8 cellular contexts compared by ENCODE assay signal in the genomic region with DNA sequence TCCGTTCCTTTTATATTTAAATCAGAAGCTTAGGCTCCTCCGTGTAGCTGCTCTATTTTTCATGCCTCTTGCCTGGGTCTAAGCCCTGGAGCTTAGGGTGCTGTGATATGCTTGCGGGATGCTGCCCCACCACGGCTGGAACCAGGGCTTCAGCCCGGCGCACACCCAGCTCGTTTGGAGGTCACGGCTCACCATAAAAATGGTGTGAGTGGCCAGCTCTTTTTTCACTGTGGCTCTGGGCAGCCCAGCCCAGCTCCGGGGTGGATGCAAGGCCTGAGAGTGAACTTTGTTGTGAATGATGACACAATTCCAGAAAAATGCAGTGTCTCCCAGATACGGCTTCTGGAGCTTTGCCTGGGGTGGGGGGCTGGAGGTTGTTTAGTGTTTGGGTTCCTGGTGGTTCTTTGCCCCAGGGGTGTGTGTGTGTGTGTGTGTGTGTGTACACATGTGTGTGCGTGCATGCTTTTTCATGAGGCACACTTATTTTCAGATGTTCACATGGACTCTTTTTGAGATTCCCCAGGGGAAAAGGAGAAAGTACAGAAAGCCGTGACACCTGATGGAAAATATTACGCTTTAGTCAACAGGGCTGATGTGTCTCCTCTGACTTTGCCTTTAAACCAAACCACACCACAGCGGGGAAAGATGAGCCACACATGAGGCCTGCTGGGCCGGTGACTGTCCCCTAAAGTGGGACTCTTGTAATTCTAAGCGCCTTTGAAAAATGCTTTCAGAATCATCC. TPM values are rescaled to one million over a fixed set of nuclear protein-coding genes. Genes with fewer than 3 reads are reported as not detected.
DNase-seq lines count a peak whose midpoint lies in the region; ATAC-seq and TF ChIP-seq lines count a peak whose summit lies in the region.

No MANE protein-coding gene starts in this region.

- TF ChIP-seq CTCF in GM23338 (conservative IDR thresholded peaks at IDR 0.05; ENCODE audit: low read depth in 2 of 2) (no peak), epithelial cell of proximal tubule (conservative IDR thresholded peaks at IDR 0.05; ENCODE audit: low read depth, low read length) (no peak), tibial nerve (IDR thresholded peaks at IDR 0.05) (peak in 1 of 5 experiments; percentile 15)

- H3K4me2 ChIP-seq in GM23338 = peak overlapping the region; percentile 49; the same call in 1 of the 2 replicates

- CTCF ChIA-PET in CD8-positive, alpha-beta memory T cell (lab: Charles Lee) = interaction anchor here (1.4 kb wide), 1 partner anchor 11 kb away, joined by 3 read pairs; no protein-coding TSS in a partner anchor

- H3K27me3 ChIP-seq in GM23338 (ENCODE audit: insufficient read depth) (peaks cover 7% of the 10 kb centered on the region; the same call in 1 of the 2 replicates), tibial nerve (no peaks in the 10 kb centered on the region)
- no peaks in the 10 kb centered on the region for H3K27me3 ChIP-seq in CD8-positive, alpha-beta memory T cell (ENCODE audit: insufficient read depth, low read length, poor library complexity, severe bottlenecking)

- H3K4me3 Mint-ChIP-seq in GM23338 = no peak overlapping the region; the same call in 2 of the 3 replicates
- H3K4me3 Mint-ChIP-seq in natural killer cell treated with Interleukin-12 subunit alpha and Interleukin-12 subunit beta and Interleukin-15 and Interleukin-18, amount 100 ng/mL, for 72 hours = no peak overlapping the region
- H3K4me3 Mint-ChIP-seq in CD8-positive, alpha-beta memory T cell = peak overlapping the region in 1 of 7 donors; percentile 59

- H3K79me2 ChIP-seq in GM23338 (replicated peaks; ENCODE audit: insufficient read depth) = no peaks in the 10 kb centered on the region

- H3K4me1 Mint-ChIP-seq in GM23338 = peaks cover 34% of the 10 kb centered on the region
- H3K4me1 Mint-ChIP-seq in natural killer cell treated with Interleukin-12 subunit alpha and Interleukin-12 subunit beta and Interleukin-15 and Interleukin-18, amount 100 ng/mL, for 72 hours (ENCODE audit: low read depth in 2 of 2) = peaks cover 23 to 28% of the 10 kb centered on the region in 2 donors
- peaks cover 15 to 28% (median 18%) of the 10 kb centered on the region in 3 donors for H3K4me1 Mint-ChIP-seq in CD8-positive, alpha-beta memory T cell

- POLR2A ChIA-PET in CD8-positive, alpha-beta memory T cell (lab: Charles Lee) = no interaction called here

- 29 to 37% methylated on average over 15 to 16 of the region's 16 CpGs for WGBS in tibial nerve, 2 donors

- ATAC-seq in GM23338 = peak; percentile 79
- ATAC-seq in natural killer cell treated with Interleukin-12 subunit alpha and Interleukin-12 subunit beta and Interleukin-15 and Interleukin-18, amount 100 ng/mL, for 72 hours = no peak

- peaks cover 7% of the 10 kb centered on the region for H3K4me1 ChIP-seq in GM23338 (ENCODE audit: insufficient read depth)
- H3K4me1 ChIP-seq in tibial nerve = peaks cover 0 to 80% (median 63%) of the 10 kb centered on the region in 4 donors
- H3K4me1 ChIP-seq in CD8-positive, alpha-beta memory T cell (ENCODE audit: insufficient read depth, low read length) = no peaks in the 10 kb centered on the region

- H3K4me3 ChIP-seq in GM23338 (no peak overlapping the region), epithelial cell of proximal tubule (ENCODE audit: low read depth, low read length) (no peak overlapping the region), tibial nerve (no peak overlapping the region)
- H3K4me3 ChIP-seq in CD8-positive, alpha-beta memory T cell (ENCODE audit: low read length) = no peak overlapping the region

- H3K36me3 ChIP-seq in GM23338 (ENCODE audit: insufficient read depth) = no peaks in the 10 kb centered on the region
- no peaks in the 10 kb centered on the region for H3K36me3 ChIP-seq in tibial nerve
- H3K36me3 ChIP-seq in CD8-positive, alpha-beta memory T cell (ENCODE audit: insufficient read depth, low read length) = no peaks in the 10 kb centered on the region

- H4K20me1 ChIP-seq in GM23338 (replicated peaks; ENCODE audit: insufficient read depth) = no peaks in the 10 kb centered on the region; the same call in 1 of the 2 replicates

- peaks cover 4% of the 10 kb centered on the region; the same call in 2 of the 3 replicates for H3K9me3 Mint-ChIP-seq in GM23338
- no peaks in the 10 kb centered on the region for H3K9me3 Mint-ChIP-seq in natural killer cell treated with Interleukin-12 subunit alpha and Interleukin-12 subunit beta and Interleukin-15 and Interleukin-18, amount 100 ng/mL, for 72 hours
- H3K9me3 Mint-ChIP-seq in CD8-positive, alpha-beta memory T cell = no peaks in the 10 kb centered on the region

- no peaks in the 10 kb centered on the region for H3K36me3 Mint-ChIP-seq in GM23338 (ENCODE audit: low read depth)
- no peaks in the 10 kb centered on the region for H3K36me3 Mint-ChIP-seq in natural killer cell treated with Interleukin-12 subunit alpha and Interleukin-12 subunit beta and Interleukin-15 and Interleukin-18, amount 100 ng/mL, for 72 hours
- peaks cover 0 to 8% (median 6%) of the 10 kb centered on the region in 3 donors for H3K36me3 Mint-ChIP-seq in CD8-positive, alpha-beta memory T cell

- no peaks in the 10 kb centered on the region for H3K9me2 ChIP-seq in GM23338 (ENCODE audit: insufficient read depth)

- no peak overlapping the region for H3K27ac Mint-ChIP-seq in GM23338
- H3K27ac Mint-ChIP-seq in natural killer cell treated with Interleukin-12 subunit alpha and Interleukin-12 subunit beta and Interleukin-15 and Interleukin-18, amount 100 ng/mL, for 72 hours = peak overlapping the region; percentile 56 to 86
- H3K27ac Mint-ChIP-seq in CD8-positive, alpha-beta memory T cell = peak overlapping the region in 4 of 8 donors; percentile 40 to 78 (median 66)

- TF ChIP-seq EP300 in tibial nerve (IDR thresholded peaks at IDR 0.05) = peak in 1 of 2 donors; percentile 91

- TF ChIP-seq POLR2A in tibial nerve (IDR thresholded peaks at IDR 0.05) = no peak

- peak; percentile 25 for DNase-seq in GM23338 (ENCODE audit: low spot score)
- DNase-seq in activated CD4-positive, alpha-beta T cell treated with anti-CD3 and anti-CD28 coated beads for 4 hours = peak; percentile 37 to 38
- DNase-seq in epithelial cell of proximal tubule (ENCODE audit: low read depth) = peak; percentile 61
- no peak for DNase-seq in natural killer cell treated with Interleukin-12 subunit alpha and Interleukin-12 subunit beta and Interleukin-15 and Interleukin-18, amount 100 ng/mL, for 72 hours (ENCODE audit: low spot score)
- DNase-seq in tibial nerve (ENCODE audit: low spot score in 2 of 2) = peak; percentile 77 to 79
- no peak for DNase-seq in NCI-H2081 treated with DMSO at 0.1 percent for 48 hours (lab: John Stamatoyannopoulos, UW)
- DNase-seq in CD8-positive, alpha-beta memory T cell = no peak
- DNase-seq in superior temporal gyrus (ENCODE audit: extremely low spot score) = no peak

- H3K9me3 ChIP-seq in tibial nerve = no peaks in the 10 kb centered on the region
- H3K9me3 ChIP-seq in CD8-positive, alpha-beta memory T cell (ENCODE audit: low read length) = no peaks in the 10 kb centered on the region

- peaks cover 26% of the 10 kb centered on the region for H3K27me3 Mint-ChIP-seq in GM23338 (ENCODE audit: insufficient read depth, low read depth, poor library complexity)
- H3K27me3 Mint-ChIP-seq in natural killer cell treated with Interleukin-12 subunit alpha and Interleukin-12 subunit beta and Interleukin-15 and Interleukin-18, amount 100 ng/mL, for 72 hours = no peaks in the 10 kb centered on the region
- no peaks in the 10 kb centered on the region for H3K27me3 Mint-ChIP-seq in CD8-positive, alpha-beta memory T cell

- peaks cover 4% of the 10 kb centered on the region; the same call in 1 of the 2 replicates for H3F3A ChIP-seq in GM23338 (replicated peaks; ENCODE audit: low read depth)

- no peak overlapping the region for H2AFZ ChIP-seq in GM23338

- no peak overlapping the region for H3K27ac ChIP-seq in GM23338 (ENCODE audit: low read depth)
- peak overlapping the region; percentile 75 to 93 (median 84) for H3K27ac ChIP-seq in tibial nerve
- H3K27ac ChIP-seq in CD8-positive, alpha-beta memory T cell (ENCODE audit: low read depth, low read length) = no peak overlapping the region

TF ChIP-seq in GM23338, 12 proteins besides CTCF, POLR2A, EP300 and RAD21 (continues in another document):
- no peak for TF ChIP-seq POLR2AphosphoS5 (IDR thresholded peaks at IDR 0.05; ENCODE audit: low read depth)

RNA-seq across cellular contexts. Expression of gene GRK5, which starts 46.2 kb away (rescaled TPM):
- total RNA-seq in GM23338 (2014; rRNA removed; shearing (Covaris generic)) = 0.74 and 2.0 TPM in 2 replicates
- 0.50 and 0.53 TPM in 2 replicates for polyA plus RNA-seq in GM23338 (2016; fragmentation: Nextera tagmentation; extraction: Ambion mirVana)
- total RNA-seq in epithelial cell of proximal tubule (2.5 and 2.8 TPM in 2 replicates), tibial nerve (10 to 100 TPM; 43.5 to 61.7 (median 48.9) TPM)
- 10 to 100 TPM; 11.1 to 16.2 TPM for total RNA-seq in natural killer cell treated with Interleukin-12 subunit alpha and Interleukin-12 subunit beta and Interleukin-15 and Interleukin-18, amount 100 ng/mL, for 72 hours
- total RNA-seq in CD8-positive, alpha-beta memory T cell = 10 to 100 TPM; 13.6 to 13.8 TPM
- 7.7 TPM for polyA plus RNA-seq in CD8-positive, alpha-beta memory T cell

Comparison
In these comparisons a context has a peak if more than half of its experiments do, and no peak if none do; other contexts are left out.
1. DNase-seq: peak in GM23338 (single experiment), activated CD4-positive, alpha-beta T cell treated with anti-CD3 and anti-CD28 coated beads for 4 hours (2 of 2), epithelial cell of proximal tubule (single experiment) and tibial nerve (2 of 2); none in natural killer cell treated with Interleukin-12 subunit alpha and Interleukin-12 subunit beta and Interleukin-15 and Interleukin-18, amount 100 ng/mL, for 72 hours (single experiment), NCI-H2081 treated with DMSO at 0.1 percent for 48 hours (single experiment), CD8-positive, alpha-beta memory T cell (0 of 5) and superior temporal gyrus (single experiment).
2. H3K27ac ChIP-seq: peak in tibial nerve (4 of 4); none in GM23338 (single experiment) and CD8-positive, alpha-beta memory T cell (single experiment).